ENCODE assay signal across 14 cellular contexts in genomic region chr2:168565112-168565511, GRCh38.
DNase-seq lines count a peak whose midpoint lies in the region; ATAC-seq and TF ChIP-seq lines count a peak whose summit lies in the region.
"Had no signal": no experiment of that assay in that cellular context is flagged by ENCODE, and none has a peak within 500 bp of the region (broad histone marks: within the 10 kb centered on the region; RNA-seq: fewer than 3 reads in every experiment).

No MANE protein-coding gene starts in this region.

- H3K79me2 ChIP-seq in fibroblast of lung (ENCODE audit: control insufficient read depth, insufficient read depth, low read length) = no peaks in the 10 kb centered on the region

- no peak overlapping the region for H3K9ac ChIP-seq in fibroblast of lung (ENCODE audit: insufficient read depth, low read length)

- H3K36me3 ChIP-seq in breast epithelium (no peaks in the 10 kb centered on the region), fibroblast of lung (ENCODE audit: control insufficient read depth, insufficient read depth, low read length) (no peaks in the 10 kb centered on the region), upper lobe of left lung (no peaks in the 10 kb centered on the region)

- POLR2A ChIA-PET in MCF 10A (lab: Yijun Ruan, JAX) = interaction anchor here (0.5 to 3.7 kb wide), 28 partner anchors 8 to 1618 kb away, joined by 3 to 54 read pairs (median 4); partner anchors contain the start of gene CERS6

- no peak for TF ChIP-seq POLR2A in breast epithelium (IDR thresholded peaks at IDR 0.05)
- no peak for TF ChIP-seq POLR2A in upper lobe of left lung (IDR thresholded peaks at IDR 0.05)

- H3K4me3 Mint-ChIP-seq in MCF 10A (ENCODE audit: unreplicated experiment) = peak overlapping the region; percentile 28
- no peak overlapping the region for H3K4me3 Mint-ChIP-seq in stimulated activated naive CD8-positive, alpha-beta T cell treated with anti-CD3 and anti-CD28 coated beads, Interleukin-15, amount 100 ng/mL, for 72 hours
- H3K4me3 Mint-ChIP-seq in activated T-helper 1 cell treated with anti-CD3 and anti-CD28 coated beads, Interleukin-12 subunit alpha, Interleukin-12 subunit beta, Interleukin-2, Interleukin-4 antibody, amounts not matched to agents 30 ng/mL and 10 ng/mL and 1 ng/mL, durations not matched to agents 14 hours and 24 hours and 36 hours = no peak overlapping the region

- no peak overlapping the region for H3K4me2 ChIP-seq in fibroblast of lung (ENCODE audit: extremely low read depth, insufficient read depth, low read length)

- no peaks in the 10 kb centered on the region for H3K4me1 ChIP-seq in breast epithelium
- no peaks in the 10 kb centered on the region for H3K4me1 ChIP-seq in fibroblast of lung (ENCODE audit: control insufficient read depth, extremely low read depth, insufficient read depth, low read length)
- H3K4me1 ChIP-seq in upper lobe of left lung = peaks cover 0 to 8% (median 0%) of the 10 kb centered on the region in 4 donors

- H3K4me1 Mint-ChIP-seq in MCF 10A (ENCODE audit: insufficient read depth, unreplicated experiment) = peaks cover 32% of the 10 kb centered on the region
- H3K4me1 Mint-ChIP-seq in stimulated activated naive CD8-positive, alpha-beta T cell treated with anti-CD3 and anti-CD28 coated beads, Interleukin-15, amount 100 ng/mL, for 72 hours = peaks cover 30% of the 10 kb centered on the region
- H3K4me1 Mint-ChIP-seq in activated T-helper 1 cell treated with anti-CD3 and anti-CD28 coated beads, Interleukin-12 subunit alpha, Interleukin-12 subunit beta, Interleukin-2, Interleukin-4 antibody, amounts not matched to agents 30 ng/mL and 10 ng/mL and 1 ng/mL, durations not matched to agents 14 hours and 24 hours and 36 hours (ENCODE audit: low read depth) = peaks cover 15% of the 10 kb centered on the region

- TF ChIP-seq CTCF in MCF 10A (IDR thresholded peaks at IDR 0.05; ENCODE audit: unreplicated experiment) = no peak
- no peak for TF ChIP-seq CTCF in breast epithelium (IDR thresholded peaks at IDR 0.05)
- TF ChIP-seq CTCF in fibroblast of lung (conservative IDR thresholded peaks at IDR 0.05 in 1 of 2, IDR thresholded peaks at IDR 0.05 in 1 of 2; ENCODE audit: low read depth in 1 of 2, low read length in 2 of 2) = no peak
- no peak for TF ChIP-seq CTCF in upper lobe of left lung (IDR thresholded peaks at IDR 0.05)

- TF ChIP-seq EP300 in upper lobe of left lung (IDR thresholded peaks at IDR 0.05) = no peak

- H3K9me3 Mint-ChIP-seq in MCF 10A (ENCODE audit: unreplicated experiment) = no peaks in the 10 kb centered on the region
- H3K9me3 Mint-ChIP-seq in stimulated activated naive CD8-positive, alpha-beta T cell treated with anti-CD3 and anti-CD28 coated beads, Interleukin-15, amount 100 ng/mL, for 72 hours = peaks cover 0 to under 1% of the 10 kb centered on the region in 2 donors
- H3K9me3 Mint-ChIP-seq in activated T-helper 1 cell treated with anti-CD3 and anti-CD28 coated beads, Interleukin-12 subunit alpha, Interleukin-12 subunit beta, Interleukin-2, Interleukin-4 antibody, amounts not matched to agents 30 ng/mL and 10 ng/mL and 1 ng/mL, durations not matched to agents 14 hours and 24 hours and 36 hours = peaks cover 2% of the 10 kb centered on the region

- CTCF ChIA-PET in MCF 10A (lab: Yijun Ruan, JAX) = interaction anchor here (0.9 to 2.2 kb wide), 5 partner anchors 9 to 133 kb away, joined by 3 to 9 read pairs (median 3); no protein-coding TSS in a partner anchor

- H3K27ac ChIP-seq in breast epithelium = no peak overlapping the region
- no peak overlapping the region for H3K27ac ChIP-seq in fibroblast of lung (ENCODE audit: insufficient read depth, low read length)
- no peak overlapping the region for H3K27ac ChIP-seq in upper lobe of left lung

- peaks cover 12% of the 10 kb centered on the region for H3K36me3 Mint-ChIP-seq in MCF 10A (ENCODE audit: insufficient read depth, unreplicated experiment)
- H3K36me3 Mint-ChIP-seq in activated T-helper 1 cell treated with anti-CD3 and anti-CD28 coated beads, Interleukin-12 subunit alpha, Interleukin-12 subunit beta, Interleukin-2, Interleukin-4 antibody, amounts not matched to agents 30 ng/mL and 10 ng/mL and 1 ng/mL, durations not matched to agents 14 hours and 24 hours and 36 hours (ENCODE audit: low read depth) = peaks cover 32% of the 10 kb centered on the region

- intact Hi-C loops in MCF 10A (cut with micrococcal nuclease) = loop anchor here (1.0 to 5.0 kb wide), 2 partner anchors 19 to 33 kb away; no protein-coding TSS in a partner anchor
- intact Hi-C loops in breast epithelium (cut with DNase I; ENCODE audit: low total_unique reads) = no loop called here
- intact Hi-C loops in activated T-helper 1 cell treated with anti-CD3 and anti-CD28 coated beads, Interleukin-12 subunit alpha, Interleukin-12 subunit beta, Interleukin-2, Interleukin-4 antibody, amounts not matched to agents 30 ng/mL and 10 ng/mL and 1 ng/mL, durations not matched to agents 14 hours and 24 hours and 36 hours (cut with micrococcal nuclease) = no loop called here

- WGBS in upper lobe of left lung, 2 donors = 76 to 81% methylated on average over 6 of the region's 6 CpGs

- no peaks in the 10 kb centered on the region for H3K27me3 ChIP-seq in breast epithelium
- no peaks in the 10 kb centered on the region for H3K27me3 ChIP-seq in fibroblast of lung (ENCODE audit: control insufficient read depth, insufficient read depth, low read length)
- no peaks in the 10 kb centered on the region for H3K27me3 ChIP-seq in upper lobe of left lung

- no peaks in the 10 kb centered on the region for H4K20me1 ChIP-seq in fibroblast of lung (ENCODE audit: control insufficient read depth, extremely low read depth, insufficient read depth, low read length)

- no peak overlapping the region for H2AFZ ChIP-seq in fibroblast of lung (ENCODE audit: low read length)

- no peaks in the 10 kb centered on the region for H3K27me3 Mint-ChIP-seq in MCF 10A (ENCODE audit: insufficient read depth, unreplicated experiment)
- H3K27me3 Mint-ChIP-seq in stimulated activated naive CD8-positive, alpha-beta T cell treated with anti-CD3 and anti-CD28 coated beads, Interleukin-15, amount 100 ng/mL, for 72 hours = no peaks in the 10 kb centered on the region
- H3K27me3 Mint-ChIP-seq in activated T-helper 1 cell treated with anti-CD3 and anti-CD28 coated beads, Interleukin-12 subunit alpha, Interleukin-12 subunit beta, Interleukin-2, Interleukin-4 antibody, amounts not matched to agents 30 ng/mL and 10 ng/mL and 1 ng/mL, durations not matched to agents 14 hours and 24 hours and 36 hours (ENCODE audit: insufficient read depth) = no peaks in the 10 kb centered on the region

- peak overlapping the region; percentile 87 for H3K27ac Mint-ChIP-seq in MCF 10A (ENCODE audit: low read depth, unreplicated experiment)
- no peak overlapping the region for H3K27ac Mint-ChIP-seq in stimulated activated naive CD8-positive, alpha-beta T cell treated with anti-CD3 and anti-CD28 coated beads, Interleukin-15, amount 100 ng/mL, for 72 hours
- H3K27ac Mint-ChIP-seq in activated T-helper 1 cell treated with anti-CD3 and anti-CD28 coated beads, Interleukin-12 subunit alpha, Interleukin-12 subunit beta, Interleukin-2, Interleukin-4 antibody, amounts not matched to agents 30 ng/mL and 10 ng/mL and 1 ng/mL, durations not matched to agents 14 hours and 24 hours and 36 hours = no peak overlapping the region

- DNase-seq in MCF 10A (ENCODE audit: unreplicated experiment) (peak; percentile 94), breast epithelium (ENCODE audit: low spot score in 2 of 2) (no peak), RKO (ENCODE audit: low spot score) (peak; percentile 25), fibroblast of lung (ENCODE audit: low read depth in 2 of 2) (peak; percentile 47 to 52), upper lobe of left lung (no peak), DMS79 treated with DMSO at 0.1 percent for 48 hours (lab: John Stamatoyannopoulos, UW) (no peak)
- DNase-seq in stimulated activated naive CD8-positive, alpha-beta T cell treated with anti-CD3 and anti-CD28 coated beads, Interleukin-15, amount 100 ng/mL, for 72 hours = no peak
- no peak for DNase-seq in activated T-helper 1 cell treated with anti-CD3 and anti-CD28 coated beads, Interleukin-12 subunit alpha, Interleukin-12 subunit beta, Interleukin-2, Interleukin-4 antibody, amounts not matched to agents 30 ng/mL and 10 ng/mL and 1 ng/mL, durations not matched to agents 14 hours and 24 hours and 36 hours (ENCODE audit: low spot score)
- DNase-seq: central memory CD4-positive, alpha-beta T cell; left cardiac atrium; NCI-H1092; NCI-H524; SHP77; stimulated activated CD8-positive, alpha-beta memory T cell treated with anti-CD3 and anti-CD28 coated beads, Interleukin-4, amount 100 ng/mL, for 48 hours had no signal

- BruUV-seq in MCF 10A (replicated peaks; lab: Mats Ljungman, UMichigan) = no TSS peak

- ATAC-seq in stimulated activated naive CD8-positive, alpha-beta T cell treated with anti-CD3 and anti-CD28 coated beads, Interleukin-15, amount 100 ng/mL, for 72 hours = peak; percentile 15
- ATAC-seq in upper lobe of left lung (ENCODE audit: low FRiP score in 2 of 2) = no peak

- H3K4me3 ChIP-seq in breast epithelium (no peak overlapping the region), fibroblast of lung (replicated peaks in 1 of 4; ENCODE audit: control extremely low read depth in 1 of 4, insufficient read depth in 1 of 4, low read depth in 3 of 4, low read length in 4 of 4) (no peak overlapping the region), upper lobe of left lung (no peak overlapping the region)

- H3K9me3 ChIP-seq in breast epithelium (no peaks in the 10 kb centered on the region), fibroblast of lung (ENCODE audit: control insufficient read depth, insufficient read depth, low read depth, low read length) (no peaks in the 10 kb centered on the region), upper lobe of left lung (no peaks in the 10 kb centered on the region)

Comparison
In these comparisons a context has a peak if more than half of its experiments do, and no peak if none do; other contexts are left out.
1. DNase-seq: peak in MCF 10A (single experiment), RKO (single experiment) and fibroblast of lung (2 of 2); none in breast epithelium (0 of 2), stimulated activated naive CD8-positive, alpha-beta T cell treated with anti-CD3 and anti-CD28 coated beads, Interleukin-15, amount 100 ng/mL, for 72 hours (0 of 2), activated T-helper 1 cell treated with anti-CD3 and anti-CD28 coated beads, Interleukin-12 subunit alpha, Interleukin-12 subunit beta, Interleukin-2, Interleukin-4 antibody, amounts not matched to agents 30 ng/mL and 10 ng/mL and 1 ng/mL, durations not matched to agents 14 hours and 24 hours and 36 hours (single experiment), upper lobe of left lung (0 of 2) and DMS79 treated with DMSO at 0.1 percent for 48 hours (single experiment).